In genomic region chr6:43946641-43947363, GRCh38 we compare ENCODE assay signal across 25 cellular contexts.
"Had no signal": no experiment of that assay in that cellular context is flagged by ENCODE, and none has a peak within 500 bp of the region (broad histone marks: within the 10 kb centered on the region; RNA-seq: fewer than 3 reads in every experiment).

No MANE protein-coding gene starts in this region.

- H3K36me3 ChIP-seq: MG63, Peyer's patch, SJCRH30 had no signal

- H3K4me3 ChIP-seq: MG63, Peyer's patch, SJCRH30 had no signal

- DNase-seq: Karpas-422, KG1, MG63, NCI-H1092, NCI-H1105 treated with DMSO at 0.1 percent for 48 hours, NCI-H1417 treated with DMSO at 0.1 percent for 48 hours, NCI-H146, NCI-H1694 treated with DMSO at 0.1 percent for 48 hours, NCI-H1930, NCI-H2081, NCI-H2107, NCI-H2171, NCI-H226, NCI-H446, NCI-H510A, NCI-H524 treated with DMSO at 0.1 percent for 48 hours, NCI-H69, NCI-H774, PC-3, SHP77 treated with DMSO at 0.1 percent for 48 hours, SJCRH30 had no signal

- H3K27ac ChIP-seq: HL-60, Peyer's patch, SJCRH30 had no signal

- ATAC-seq: PC-3, Right ventricle myocardium inferior, SK-N-SH treated with all-trans-retinoic acid at 6 μM for 48 hours had no signal

- H3K27me3 ChIP-seq: MG63, Peyer's patch, SJCRH30 had no signal
